In the genomic region with DNA sequence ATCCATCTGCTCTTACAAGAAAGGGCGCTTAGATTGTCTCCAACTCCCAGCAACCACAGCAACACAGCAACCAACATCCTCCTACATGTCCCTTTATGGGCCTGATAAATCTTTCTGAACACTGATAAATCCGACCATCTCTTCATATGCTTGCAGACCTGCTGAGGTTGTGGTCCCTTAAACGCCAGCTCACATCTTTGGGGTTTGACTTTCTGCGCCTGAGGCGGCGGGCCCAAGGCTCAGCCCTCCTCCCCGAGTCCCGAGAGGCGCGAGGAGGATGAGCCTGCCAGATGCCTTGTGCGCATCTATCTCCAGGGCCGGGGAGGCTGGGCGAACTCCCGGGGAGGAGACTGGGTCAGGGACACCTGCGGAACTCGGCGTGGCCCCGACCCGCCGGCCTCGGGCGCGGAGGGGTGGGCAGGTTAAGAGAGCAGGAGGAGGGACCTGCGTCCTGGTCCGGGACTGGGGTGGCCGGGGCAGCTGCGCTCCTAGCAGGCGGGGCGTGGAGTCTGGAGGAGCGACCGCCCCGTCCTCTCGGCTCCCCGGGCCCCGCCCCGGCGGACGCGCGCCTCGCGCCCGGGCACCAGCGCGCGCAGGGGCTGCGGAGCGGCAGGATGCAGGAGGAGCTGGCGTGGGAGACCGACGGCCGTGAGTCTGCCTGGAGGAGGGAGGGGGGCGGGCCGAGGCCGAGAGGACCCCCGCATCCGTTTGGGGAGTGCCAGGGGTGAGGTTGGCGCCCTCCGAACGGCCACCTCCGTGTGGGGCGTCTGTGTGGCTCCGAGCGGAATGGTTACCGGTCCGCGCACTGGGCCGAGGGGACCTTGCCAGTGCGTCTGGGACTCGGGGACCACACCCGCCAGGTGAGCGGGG, we compare ENCODE assay signal across 8 cellular contexts. TPM values are rescaled to one million over a fixed set of nuclear protein-coding genes. Genes with fewer than 3 reads are reported as not detected.
DNase-seq lines count a peak whose midpoint lies in the region; ATAC-seq and TF ChIP-seq lines count a peak whose summit lies in the region.

TSS of gene ANKDD1A (plus strand) at position 586 of the 870 bp plus-strand sequence. CDS start at position 615, 29 bp downstream.

- peaks cover 5 to 21% (median 11%) of the 10 kb centered on the region in 3 donors for H3K4me1 Mint-ChIP-seq in CD8-positive, alpha-beta memory T cell
- H3K4me1 Mint-ChIP-seq in effector memory CD8-positive, alpha-beta T cell (ENCODE audit: low read depth in 2 of 2), result peaks cover 10 to 28% of the 10 kb centered on the region in 2 donors
- peaks cover 6% of the 10 kb centered on the region for H3K4me1 Mint-ChIP-seq in memory B cell
- H3K4me1 Mint-ChIP-seq in stimulated activated naive B cell treated with anti-CD40 and anti-IgM and Interleukin-4, amounts not matched to agents 10 μg/mL and 1 μg/mL and 100 μg/mL, for 72 hours, result peaks cover 5 to 18% of the 10 kb centered on the region in 2 donors

- H3K27me3 Mint-ChIP-seq in CD8-positive, alpha-beta memory T cell, result peaks cover 4 to 6% of the 10 kb centered on the region in 2 donors
- H3K27me3 Mint-ChIP-seq in effector memory CD8-positive, alpha-beta T cell, result no peaks in the 10 kb centered on the region
- peaks cover 6% of the 10 kb centered on the region for H3K27me3 Mint-ChIP-seq in memory B cell
- peaks cover 17 to 22% of the 10 kb centered on the region in 2 donors for H3K27me3 Mint-ChIP-seq in stimulated activated naive B cell treated with anti-CD40 and anti-IgM and Interleukin-4, amounts not matched to agents 10 μg/mL and 1 μg/mL and 100 μg/mL, for 72 hours

- DNase-seq in CD8-positive, alpha-beta memory T cell, result peak in 2 of 5 donors; percentile 16 to 58
- DNase-seq in NB4 (ENCODE audit: low read depth) (peak; percentile 10), memory B cell (ENCODE audit: low spot score in 2 of 2) (peak in 1 of 2 donors; percentile 30), SKM-1 treated with dmso at 0.1 percent for 144 hours (lab: John Stamatoyannopoulos, UW; ENCODE audit: unreplicated experiment) (no peak)
- DNase-seq in effector memory CD8-positive, alpha-beta T cell, result peak in 1 of 3 experiments; percentile 21
- DNase-seq in stimulated activated naive B cell treated with anti-CD40 and anti-IgM and Interleukin-4, amounts not matched to agents 10 μg/mL and 1 μg/mL and 100 μg/mL, for 72 hours, result peak; percentile 18

- H3K27ac Mint-ChIP-seq in CD8-positive, alpha-beta memory T cell, result no peak within 1 kb of the TSS
- peak within 1 kb of the TSS in 1 of 2 donors; percentile 52 for H3K27ac Mint-ChIP-seq in effector memory CD8-positive, alpha-beta T cell
- H3K27ac Mint-ChIP-seq in memory B cell, result no peak within 1 kb of the TSS
- peak within 1 kb of the TSS; percentile 33 for H3K27ac Mint-ChIP-seq in stimulated activated naive B cell treated with anti-CD40 and anti-IgM and Interleukin-4, amounts not matched to agents 10 μg/mL and 1 μg/mL and 100 μg/mL, for 72 hours

- no peak within 1 kb of the TSS for H3K27ac ChIP-seq in CD8-positive, alpha-beta memory T cell (ENCODE audit: low read depth, low read length)

- peaks cover 6% of the 10 kb centered on the region for H3K4me1 ChIP-seq in CD8-positive, alpha-beta memory T cell (ENCODE audit: insufficient read depth, low read length)

- ATAC-seq in GM19467 (IDR thresholded peaks at IDR 0.05; ENCODE audit: unreplicated experiment) (peak; percentile 65), memory B cell (ENCODE audit: low read depth) (peak; percentile 81)
- peak; percentile 88 for ATAC-seq in effector memory CD8-positive, alpha-beta T cell (replicated peaks)
- peak; percentile 88 to 89 for ATAC-seq in stimulated activated naive B cell treated with anti-CD40 and anti-IgM and Interleukin-4, amounts not matched to agents 10 μg/mL and 1 μg/mL and 100 μg/mL, for 72 hours (replicated peaks)

- H3K4me3 Mint-ChIP-seq in CD8-positive, alpha-beta memory T cell, result peak within 1 kb of the TSS; percentile 32 to 81 (median 67)
- H3K4me3 Mint-ChIP-seq in effector memory CD8-positive, alpha-beta T cell, result peak within 1 kb of the TSS; percentile 76 to 77
- peak within 1 kb of the TSS; percentile 84 for H3K4me3 Mint-ChIP-seq in memory B cell
- peak within 1 kb of the TSS; percentile 80 to 84 for H3K4me3 Mint-ChIP-seq in stimulated activated naive B cell treated with anti-CD40 and anti-IgM and Interleukin-4, amounts not matched to agents 10 μg/mL and 1 μg/mL and 100 μg/mL, for 72 hours

- H3K36me3 ChIP-seq in CD8-positive, alpha-beta memory T cell (ENCODE audit: insufficient read depth, low read length), result no peaks in the 10 kb centered on the region

- POLR2A ChIA-PET in CD8-positive, alpha-beta memory T cell (lab: Charles Lee), result no interaction called here

- no peak for TF ChIP-seq CTCF in NB4 (IDR thresholded peaks at IDR 0.05; ENCODE audit: low read depth, low read length)
- no peak for TF ChIP-seq CTCF in WI38 (IDR thresholded peaks at IDR 0.05; ENCODE audit: low read depth, low read length)

- H3K36me3 Mint-ChIP-seq in CD8-positive, alpha-beta memory T cell, result no peaks in the 10 kb centered on the region
- H3K36me3 Mint-ChIP-seq in effector memory CD8-positive, alpha-beta T cell (ENCODE audit: insufficient read depth), result peaks cover 6% of the 10 kb centered on the region
- peaks cover 4% of the 10 kb centered on the region for H3K36me3 Mint-ChIP-seq in memory B cell
- peaks cover 0 to 3% of the 10 kb centered on the region in 2 donors for H3K36me3 Mint-ChIP-seq in stimulated activated naive B cell treated with anti-CD40 and anti-IgM and Interleukin-4, amounts not matched to agents 10 μg/mL and 1 μg/mL and 100 μg/mL, for 72 hours

- peak within 1 kb of the TSS; percentile 40 for H3K4me3 ChIP-seq in CD8-positive, alpha-beta memory T cell (ENCODE audit: low read length)
- no peak within 1 kb of the TSS for H3K4me3 ChIP-seq in NB4 (ENCODE audit: low read depth, low read length)
- peak within 1 kb of the TSS; percentile 62 for H3K4me3 ChIP-seq in WI38 (ENCODE audit: low read depth, low read length)

- CTCF ChIA-PET in CD8-positive, alpha-beta memory T cell (lab: Charles Lee), result interaction anchor here (1.1 to 11.0 kb wide), 4 partner anchors 53 to 181 kb away, joined by 3 to 115 read pairs (median 6); no protein-coding TSS in a partner anchor

- no peaks in the 10 kb centered on the region for H3K9me3 ChIP-seq in CD8-positive, alpha-beta memory T cell (ENCODE audit: low read length)

- no peaks in the 10 kb centered on the region for H3K9me3 Mint-ChIP-seq in CD8-positive, alpha-beta memory T cell
- no peaks in the 10 kb centered on the region for H3K9me3 Mint-ChIP-seq in effector memory CD8-positive, alpha-beta T cell
- no peaks in the 10 kb centered on the region for H3K9me3 Mint-ChIP-seq in memory B cell
- H3K9me3 Mint-ChIP-seq in stimulated activated naive B cell treated with anti-CD40 and anti-IgM and Interleukin-4, amounts not matched to agents 10 μg/mL and 1 μg/mL and 100 μg/mL, for 72 hours, result no peaks in the 10 kb centered on the region

- no peak for TF ChIP-seq POLR2A in NB4 (IDR thresholded peaks at IDR 0.05; ENCODE audit: extremely low read depth, insufficient read length)

- H3K27me3 ChIP-seq in CD8-positive, alpha-beta memory T cell (ENCODE audit: insufficient read depth, low read length, poor library complexity, severe bottlenecking), result no peaks in the 10 kb centered on the region

RNA-seq across cellular contexts. Expression of gene ANKDD1A, which starts in this region (rescaled TPM):
- 1 to 10 TPM; 3.0 TPM for total RNA-seq in CD8-positive, alpha-beta memory T cell
- polyA plus RNA-seq in CD8-positive, alpha-beta memory T cell, result 2.4 TPM
